ENCODE assay signal across 1 cellular context in genomic region chr19:46628970-46629369, GRCh38.
TF ChIP-seq lines count a peak whose summit lies in the region.
"Not testable (repeated sequence)": the region's sequence is repeated elsewhere in the genome, so short reads cannot be mapped to it uniquely, and the experiment has no call there.

No MANE protein-coding gene starts in this region.

TF ChIP-seq in K562, 482 proteins besides CTCF, POLR2A, EP300 and RAD21:
- TF ChIP-seq ESRRA (IDR thresholded peaks at IDR 0.05; ENCODE audit: borderline replicate concordance, low read depth) (peak; percentile 80), USF2 (CRISPR knock-in tag; IDR thresholded peaks at IDR 0.05) (peak; percentile 74), CBFA2T2 (conservative IDR thresholded peaks at IDR 0.05) (peak; percentile 70), ZC3H8 (IDR thresholded peaks at IDR 0.05) (0 out of 2 replicates have a peak, but pooled peaks have one; percentile 4), CBFA2T3 (IDR thresholded peaks at IDR 0.05) (peak; percentile 83), ATF6 (CRISPR knock-in tag; IDR thresholded peaks at IDR 0.05) (0 out of 2 replicates have a peak, but pooled peaks have one; percentile 3), NR4A1 (tag; IDR thresholded peaks at IDR 0.05) (peak; percentile 50; the same call in 1 of the 2 replicates), RAD51 (IDR thresholded peaks at IDR 0.05; ENCODE audit: borderline replicate concordance, low read depth) (peak; percentile 69; the same call in 1 of the 2 replicates), HMBOX1 (IDR thresholded peaks at IDR 0.05) (peak; percentile 66; the same call in 1 of the 2 replicates), HLTF (IDR thresholded peaks at IDR 0.05) (0 out of 2 replicates have a peak, but pooled peaks have one; percentile 46), TEAD4 (IDR thresholded peaks at IDR 0.05; ENCODE audit: low read length) (peak; percentile 84), HDAC1 (IDR thresholded peaks at IDR 0.05) (peak in 1 of 2 experiments; percentile 50; a peak in 2 of 4 replicates), NR2C2 (tag; IDR thresholded peaks at IDR 0.05) (0 out of 2 replicates have a peak, but pooled peaks have one; percentile 13), KLF6 (CRISPR knock-in tag; IDR thresholded peaks at IDR 0.05; ENCODE audit: borderline replicate concordance) (0 out of 2 replicates have a peak, but pooled peaks have one; percentile 18), ATF3 (IDR thresholded peaks at IDR 0.05) (0 out of 2 replicates have a peak, but pooled peaks have one; percentile 10), SMARCA4 (IDR thresholded peaks at IDR 0.05) (peak; percentile 62; the same call in 1 of the 2 replicates), CREM (IDR thresholded peaks at IDR 0.05; ENCODE audit: low read depth) (peak; percentile 10; the same call in 1 of the 2 replicates), LEF1 (IDR thresholded peaks at IDR 0.05) (peak; percentile 98), RNF2 (IDR thresholded peaks at IDR 0.05) (peak; percentile 56; the same call in 1 of the 2 replicates), USF1 (CRISPR knock-in tag; IDR thresholded peaks at IDR 0.05) (peak; percentile 86), ZNF175 (CRISPR knock-in tag; IDR thresholded peaks at IDR 0.05; ENCODE audit: low read depth) (peak; percentile 45; the same call in 1 of the 2 replicates), ZNF592 (IDR thresholded peaks at IDR 0.05) (0 out of 2 replicates have a peak, but pooled peaks have one; percentile 30), ZBTB2 (IDR thresholded peaks at IDR 0.05) (peak; percentile 25; the same call in 1 of the 2 replicates), TCF7 (IDR thresholded peaks at IDR 0.05; ENCODE audit: borderline replicate concordance) (peak; percentile 98), L3MBTL2 (IDR thresholded peaks at IDR 0.05) (peak; percentile 70), SPI1 (IDR thresholded peaks at IDR 0.05; ENCODE audit: borderline replicate concordance, low read depth, low read length) (peak; percentile 68), MEIS2 (IDR thresholded peaks at IDR 0.05; ENCODE audit: partially characterized antibody) (peak; percentile 31), KAT8 (IDR thresholded peaks at IDR 0.05; ENCODE audit: low read depth) (peak; percentile 82), LCOR (CRISPR knock-in tag; IDR thresholded peaks at IDR 0.05) (peak; percentile 90; the same call in 1 of the 2 replicates), TRIM24 (IDR thresholded peaks at IDR 0.05) (peak in 1 of 2 experiments; percentile 51; a peak in 2 of 4 replicates), NR2C1 (IDR thresholded peaks at IDR 0.05) (0 out of 2 replicates have a peak, but pooled peaks have one; percentile 30), NR2C1 (tag; IDR thresholded peaks at IDR 0.05) (peak; percentile 59), ZNF583 (CRISPR knock-in tag; IDR thresholded peaks at IDR 0.05) (peak; percentile 23; the same call in 1 of the 2 replicates), ZNF3 (CRISPR knock-in tag; IDR thresholded peaks at IDR 0.05) (0 out of 2 replicates have a peak, but pooled peaks have one; percentile 71), MECOM (CRISPR knock-in tag; IDR thresholded peaks at IDR 0.05) (0 out of 2 replicates have a peak, but pooled peaks have one; percentile 46), ARID1B (IDR thresholded peaks at IDR 0.05) (peak; percentile 68), KAT7 (CRISPR knock-in tag; IDR thresholded peaks at IDR 0.05; ENCODE audit: borderline replicate concordance) (peak; percentile 56; the same call in 1 of the 2 replicates), EP400 (IDR thresholded peaks at IDR 0.05) (peak; percentile 36; the same call in 1 of the 2 replicates), BCOR (IDR thresholded peaks at IDR 0.05) (peak; percentile 53; the same call in 1 of the 2 replicates), PKNOX1 (IDR thresholded peaks at IDR 0.05) (peak; percentile 58; the same call in 1 of the 2 replicates), TFE3 (CRISPR knock-in tag; IDR thresholded peaks at IDR 0.05) (peak; percentile 19; the same call in 1 of the 2 replicates), FOXK2 (conservative IDR thresholded peaks at IDR 0.05 in 1 of 2, IDR thresholded peaks at IDR 0.05 in 1 of 2; ENCODE audit: low read depth in 2 of 2) (peak in 1 of 2 experiments; percentile 35; a peak in 1 of 4 replicates), GATA2 (CRISPR knock-in tag; IDR thresholded peaks at IDR 0.05) (peak; percentile 38; the same call in 1 of the 2 replicates), HDAC2 (IDR thresholded peaks at IDR 0.05) (0 out of 2 replicates have a peak, but pooled peaks have one; percentile 43), TCF3 (CRISPR knock-in tag; IDR thresholded peaks at IDR 0.05) (peak; percentile 81), DPF2 (IDR thresholded peaks at IDR 0.05) (peak; percentile 44; the same call in 1 of the 2 replicates), KDM1A (IDR thresholded peaks at IDR 0.05) (peak; percentile 83 to 90), ETV5 (CRISPR knock-in tag; IDR thresholded peaks at IDR 0.05; ENCODE audit: low read depth) (0 out of 2 replicates have a peak, but pooled peaks have one; percentile 17), YY1 (IDR thresholded peaks at IDR 0.05; ENCODE audit: borderline replicate concordance in 1 of 3, control insufficient read depth in 1 of 3, extremely low read depth in 1 of 3, insufficient read depth in 3 of 3, insufficient read length in 1 of 3, insufficient replicate concordance in 2 of 3, low read depth in 1 of 3, low read length in 2 of 3) (peak; percentile 43 to 93 (median 56)), CTBP1 (IDR thresholded peaks at IDR 0.05; ENCODE audit: borderline replicate concordance) (peak; percentile 39; the same call in 1 of the 2 replicates)
- not testable (repeated sequence) for TF ChIP-seq NR4A1 (CRISPR knock-in tag; IDR thresholded peaks at IDR 0.05); TEAD4 (CRISPR knock-in tag; IDR thresholded peaks at IDR 0.05; ENCODE audit: borderline replicate concordance); NR2C2 (CRISPR knock-in tag; IDR thresholded peaks at IDR 0.05); ATF3 (CRISPR knock-in tag; conservative IDR thresholded peaks at IDR 0.05)
